ENCODE assay signal across 8 cellular contexts in genomic region chr12:6827437-6827894, GRCh38. TPM values are rescaled to one million over a fixed set of nuclear protein-coding genes. Genes with fewer than 3 reads are reported as not detected.
DNase-seq lines count a peak whose midpoint lies in the region; ATAC-seq and TF ChIP-seq lines count a peak whose summit lies in the region.

No MANE protein-coding gene starts in this region.

- ATAC-seq in GM23338: peak; percentile 30

- peak overlapping the region; percentile 38; the same call in 1 of the 2 replicates for H3K27ac Mint-ChIP-seq in GM23338

- peaks cover 35% of the 10 kb centered on the region for H3K4me1 ChIP-seq in GM23338 (ENCODE audit: insufficient read depth)

- H3K79me2 ChIP-seq in GM23338 (replicated peaks; ENCODE audit: insufficient read depth): peaks cover 9% of the 10 kb centered on the region

- no peak for TF ChIP-seq CTCF in GM23338 (conservative IDR thresholded peaks at IDR 0.05; ENCODE audit: low read depth in 2 of 2)
- no peak for TF ChIP-seq CTCF in epithelial cell of esophagus (IDR thresholded peaks at IDR 0.05; ENCODE audit: insufficient read depth, low read depth, low read length, missing control alignments)

- H3F3A ChIP-seq in GM23338 (replicated peaks; ENCODE audit: low read depth): peaks cover 13% of the 10 kb centered on the region

- no peak overlapping the region for H3K27ac ChIP-seq in GM23338 (ENCODE audit: low read depth)

- H3K27me3 ChIP-seq in GM23338 (ENCODE audit: insufficient read depth): peaks cover 39% of the 10 kb centered on the region

- H3K9me2 ChIP-seq in GM23338 (ENCODE audit: insufficient read depth): no peaks in the 10 kb centered on the region

- H3K9me3 Mint-ChIP-seq in GM23338: no peaks in the 10 kb centered on the region

- DNase-seq in A172 (ENCODE audit: low spot score): peak; percentile 45
- peak; percentile 93 for DNase-seq in GM23338 (ENCODE audit: low spot score)
- DNase-seq in NCI-H345 treated with DMSO at 0.1 percent for 48 hours (lab: John Stamatoyannopoulos, UW; ENCODE audit: unreplicated experiment): peak; percentile 65
- peak; percentile 77 for DNase-seq in activated CD8-positive, alpha-beta memory T cell treated with anti-CD3 and anti-CD28 coated beads for 24 hours
- peak; percentile 80 for DNase-seq in epithelial cell of esophagus (ENCODE audit: low read depth)
- DNase-seq in mucosa of gallbladder (ENCODE audit: low spot score): peak; percentile 83
- peak in 5 of 6 experiments; percentile 9 to 44 (median 23) for DNase-seq in stimulated activated naive CD4-positive, alpha-beta T cell (lab: John Stamatoyannopoulos, UW)
- no peak for DNase-seq in cortex of kidney (lab: John Stamatoyannopoulos, UW)

- no peak overlapping the region for H2AFZ ChIP-seq in GM23338

- peaks cover 48% of the 10 kb centered on the region for H3K4me1 Mint-ChIP-seq in GM23338

- peaks cover 3% of the 10 kb centered on the region; the same call in 1 of the 2 replicates for H3K36me3 ChIP-seq in GM23338 (ENCODE audit: insufficient read depth)

- peak overlapping the region; percentile 39 for H3K4me3 ChIP-seq in GM23338
- H3K4me3 ChIP-seq in epithelial cell of esophagus (ENCODE audit: low read length): peak overlapping the region; percentile 23

- peaks cover 32% of the 10 kb centered on the region for H3K36me3 Mint-ChIP-seq in GM23338 (ENCODE audit: low read depth)

- H3K27me3 Mint-ChIP-seq in GM23338 (ENCODE audit: insufficient read depth, low read depth, poor library complexity): peaks cover 23% of the 10 kb centered on the region

- H4K20me1 ChIP-seq in GM23338 (replicated peaks; ENCODE audit: insufficient read depth): no peaks in the 10 kb centered on the region

- H3K4me2 ChIP-seq in GM23338: peak overlapping the region; percentile 63

- H3K4me3 Mint-ChIP-seq in GM23338: peak overlapping the region; percentile 64

TF ChIP-seq in GM23338, 12 proteins besides CTCF, POLR2A, EP300 and RAD21:
- TF ChIP-seq ZNF462 (CRISPR knock-in tag; IDR thresholded peaks at IDR 0.05) (no peak), ZNF331 (CRISPR knock-in tag; IDR thresholded peaks at IDR 0.05; ENCODE audit: low read depth) (no peak), POLR2AphosphoS5 (IDR thresholded peaks at IDR 0.05; ENCODE audit: low read depth) (peak; percentile 80)

RNA-seq across cellular contexts. Expression of gene P3H3, which starts 0.7 kb away (rescaled TPM):
- 6.9 and 7.4 TPM in 2 replicates for total RNA-seq in A172 (2014; rRNA removed; shearing (Covaris generic))
- total RNA-seq in GM23338 (2014; rRNA removed; shearing (Covaris generic)): 38.2 and 39.2 TPM in 2 replicates
- polyA plus RNA-seq in GM23338 (2016; fragmentation: Nextera tagmentation; extraction: Ambion mirVana): 15.8 and 16.4 TPM in 2 replicates
- total RNA-seq in mucosa of gallbladder: 28.1 TPM

RNA-seq across cellular contexts. Expression of gene GPR162, which starts 5.8 kb away (rescaled TPM):
- 5.3 and 12.3 TPM in 2 replicates for total RNA-seq in A172 (2014; rRNA removed; shearing (Covaris generic))
- 3.0 and 5.0 TPM in 2 replicates for total RNA-seq in GM23338 (2014; rRNA removed; shearing (Covaris generic))
- polyA plus RNA-seq in GM23338 (2016; fragmentation: Nextera tagmentation; extraction: Ambion mirVana): 4.7 and 5.0 TPM in 2 replicates
- 12.3 TPM for total RNA-seq in mucosa of gallbladder

RNA-seq across cellular contexts. Expression of gene GNB3, which starts 13.3 kb away (rescaled TPM):
- total RNA-seq in A172 (2014; rRNA removed; shearing (Covaris generic)): 0.19 and 5.1 TPM in 2 replicates
- total RNA-seq in GM23338 (2014; rRNA removed; shearing (Covaris generic)): 3.3 and 8.2 TPM in 2 replicates
- polyA plus RNA-seq in GM23338 (2016; fragmentation: Nextera tagmentation; extraction: Ambion mirVana): 3.6 and 5.4 TPM in 2 replicates
- 3.3 TPM for total RNA-seq in mucosa of gallbladder

RNA-seq across cellular contexts. Expression of gene CDCA3, which starts 23.6 kb away (rescaled TPM):
- total RNA-seq in A172 (2014; rRNA removed; shearing (Covaris generic)): 30.8 and 52.8 TPM in 2 replicates
- total RNA-seq in GM23338 (2014; rRNA removed; shearing (Covaris generic)): 37.2 and 47.4 TPM in 2 replicates
- 75.6 and 79.2 TPM in 2 replicates for polyA plus RNA-seq in GM23338 (2016; fragmentation: Nextera tagmentation; extraction: Ambion mirVana)
- 2.2 TPM for total RNA-seq in mucosa of gallbladder

RNA-seq across cellular contexts. Expression of gene USP5, which starts 24.5 kb away (rescaled TPM):
- total RNA-seq in A172 (2014; rRNA removed; shearing (Covaris generic)): 87.3 and 104 TPM in 2 replicates
- 97.2 and 109 TPM in 2 replicates for total RNA-seq in GM23338 (2014; rRNA removed; shearing (Covaris generic))
- 35.0 and 35.1 TPM in 2 replicates for polyA plus RNA-seq in GM23338 (2016; fragmentation: Nextera tagmentation; extraction: Ambion mirVana)
- total RNA-seq in mucosa of gallbladder: 98.4 TPM
